10 cellular contexts compared by ENCODE assay signal in genomic region chr1:89907669-89908293, GRCh38.
A peak's percentile ranks its signal among the peaks of the same experiment; 100 is the strongest.
DNase-seq lines count a peak whose midpoint lies in the region; ATAC-seq, FAIRE-seq and TF ChIP-seq lines count a peak whose summit lies in the region.
"Had no signal": no experiment of that assay in that cellular context is flagged by ENCODE, and none has a peak within 500 bp of the region (broad histone marks: within the 10 kb centered on the region; RNA-seq: fewer than 3 reads in every experiment).

No MANE protein-coding gene starts in this region.

- H3K4me1 ChIP-seq in HepG2 (ENCODE audit: insufficient read depth, low read length), result peaks cover 69% of the 10 kb centered on the region
- peaks cover 0 to 18% (median 9%) of the 10 kb centered on the region in 4 donors for H3K4me1 ChIP-seq in right lobe of liver
- H3K4me1 ChIP-seq in SJSA1 (replicated peaks), result peaks cover 87% of the 10 kb centered on the region
- H3K4me1 ChIP-seq in MM.1S (ENCODE audit: low read length), result peaks cover 7% of the 10 kb centered on the region; the same call in 1 of the 2 replicates
- H3K4me1 ChIP-seq: prostate gland had no signal

- no peak for FAIRE-seq in HepG2 (lab: Jason Lieb, UNC)

- no TSS peak for BruUV-seq in HepG2 (replicated peaks; lab: Mats Ljungman, UMichigan)

- no peak overlapping the region for H3K4me3 ChIP-seq in HepG2 (replicated peaks in 1 of 3; ENCODE audit: insufficient read depth in 1 of 3, low read depth in 2 of 3, low read length in 3 of 3)
- H3K4me3 ChIP-seq in right lobe of liver, result no peak overlapping the region
- H3K4me3 ChIP-seq in SJSA1, result no peak overlapping the region
- no peak overlapping the region for H3K4me3 ChIP-seq in fibroblast of pulmonary artery (replicated peaks; ENCODE audit: low read depth, low read length)
- no peak overlapping the region for H3K4me3 ChIP-seq in MM.1S (ENCODE audit: low read length)
- H3K4me3 ChIP-seq: prostate gland had no signal

- ATAC-seq in HepG2, result no peak
- no peak for ATAC-seq in right lobe of liver
- ATAC-seq: esophagus mucosa had no signal

- TF ChIP-seq POLR2A in HepG2 (IDR thresholded peaks at IDR 0.05; ENCODE audit: insufficient read depth in 1 of 2, low read depth in 2 of 2, low read length in 2 of 2) (no peak), right lobe of liver (IDR thresholded peaks at IDR 0.05) (no peak)

- no peaks in the 10 kb centered on the region; the same call in 1 of the 2 replicates for H3F3A ChIP-seq in MM.1S (ENCODE audit: insufficient read depth, low read length)

- CTCF ChIA-PET in HepG2 (lab: Yijun Ruan, JAX; ENCODE audit: low intra/inter-chr PET ratio, low total read pairs), result no interaction called here

- no peak for DNase-seq in HepG2 (ENCODE audit: low spot score)
- DNase-seq in right lobe of liver, result no peak
- peak; percentile 56 to 69 for DNase-seq in SJSA1 (ENCODE audit: low read depth in 1 of 2, low spot score in 2 of 2)
- peak; percentile 62 for DNase-seq in fibroblast of pulmonary artery (ENCODE audit: low read depth)
- no peak for DNase-seq in hypothalamus (lab: John Stamatoyannopoulos, UW)
- DNase-seq in activated gamma-delta T cell (lab: John Stamatoyannopoulos, UW), result no peak
- DNase-seq in MM.1S, result no peak

- no peak overlapping the region for H2AFZ ChIP-seq in HepG2 (ENCODE audit: low read length)
- H2AFZ ChIP-seq in MM.1S (ENCODE audit: low read length), result no peak overlapping the region

- WGBS in HepG2 (ENCODE audit: low lambda C conversion rate), result 100% methylated on average over 2 of the region's 2 CpGs
- WGBS in right lobe of liver (ENCODE audit: insufficient coverage, low coverage, low lambda C conversion rate, missing lambda C conversion rate), result 100% methylated on average over 2 of the region's 2 CpGs

- H3K27ac ChIP-seq in HepG2 (ENCODE audit: extremely low read length, insufficient read depth, low read length) (peak overlapping the region; percentile 79), right lobe of liver (peak overlapping the region in 1 of 3 donors; percentile 9), SJSA1 (peak overlapping the region; percentile 96), temporal lobe (ENCODE audit: low read depth, low read length) (peak overlapping the region; percentile 28), MM.1S (ENCODE audit: low read length) (no peak overlapping the region)
- H3K27ac ChIP-seq: prostate gland had no signal

- H4K20me1 ChIP-seq in HepG2 (ENCODE audit: insufficient read depth, low read length), result no peaks in the 10 kb centered on the region; the same call in 1 of the 2 replicates
- H4K20me1 ChIP-seq in MM.1S (ENCODE audit: insufficient read depth, low read length), result no peaks in the 10 kb centered on the region

- in situ Hi-C loops in HepG2 (cut with HindIII; ENCODE audit: extremely low pct_ligation_motif_present, low pct_unique_long_range_greater_than_20kb), result no loop called here

- no peak for TF ChIP-seq RAD21 in HepG2 (CRISPR knock-in tag; IDR thresholded peaks at IDR 0.05)

- H3K27me3 ChIP-seq in HepG2 (ENCODE audit: control insufficient read depth in 1 of 2, insufficient read depth in 2 of 2, low read length in 2 of 2) (no peaks in the 10 kb centered on the region), right lobe of liver (no peaks in the 10 kb centered on the region), SJSA1 (replicated peaks) (no peaks in the 10 kb centered on the region), MM.1S (replicated peaks; ENCODE audit: insufficient read depth, low read length) (no peaks in the 10 kb centered on the region)

- no peak overlapping the region for H3K9ac ChIP-seq in HepG2 (ENCODE audit: insufficient read depth, low read depth, low read length)
- H3K9ac ChIP-seq in MM.1S (ENCODE audit: low read length), result no peak overlapping the region

- POLR2A ChIA-PET in HepG2 (lab: Yijun Ruan, JAX), result interaction anchor here (0.6 kb wide), 1 partner anchor 86 kb away, joined by 3 read pairs; no protein-coding TSS in a partner anchor

- TF ChIP-seq CTCF in HepG2 (CRISPR knock-in tag; IDR thresholded peaks at IDR 0.05), result no peak
- TF ChIP-seq CTCF in right lobe of liver (IDR thresholded peaks at IDR 0.05), result no peak
- no peak for TF ChIP-seq CTCF in fibroblast of pulmonary artery (IDR thresholded peaks at IDR 0.05; ENCODE audit: low read length, missing control alignments)
- no peak for TF ChIP-seq CTCF in MM.1S (IDR thresholded peaks at IDR 0.05; ENCODE audit: low read length)

- intact Hi-C loops in HepG2 (cut with micrococcal nuclease; ENCODE audit: unreplicated experiment), result loop anchor here (2.0 to 10.0 kb wide), 4 partner anchors 35 to 85 kb away; partner anchors contain the start of gene LRRC8D
- intact Hi-C loops in right lobe of liver (cut with DNase I), result no loop called here

- no peaks in the 10 kb centered on the region for H3K9me3 ChIP-seq in HepG2 (ENCODE audit: low read length)
- no peaks in the 10 kb centered on the region for H3K9me3 ChIP-seq in right lobe of liver
- no peaks in the 10 kb centered on the region for H3K9me3 ChIP-seq in SJSA1 (replicated peaks)
- no peaks in the 10 kb centered on the region for H3K9me3 ChIP-seq in MM.1S (replicated peaks; ENCODE audit: insufficient read depth, low read length)
- H3K9me3 ChIP-seq: prostate gland had no signal

- H3K36me3 ChIP-seq in HepG2 (replicated peaks in 1 of 2; ENCODE audit: control insufficient read depth in 1 of 2, insufficient read depth in 2 of 2, low read length in 2 of 2), result peaks cover 1 to 11% of the 10 kb centered on the region in 2 experiments; a peak in 1 of 5 replicates
- H3K36me3 ChIP-seq in right lobe of liver, result no peaks in the 10 kb centered on the region
- no peaks in the 10 kb centered on the region for H3K36me3 ChIP-seq in SJSA1
- no peaks in the 10 kb centered on the region; the same call in 1 of the 2 replicates for H3K36me3 ChIP-seq in MM.1S (replicated peaks; ENCODE audit: insufficient read depth, low read length)
- H3K36me3 ChIP-seq: prostate gland had no signal

- TF ChIP-seq EP300 in HepG2 (IDR thresholded peaks at IDR 0.05; ENCODE audit: low read depth in 2 of 2, low read length in 2 of 2) (no peak), HepG2 (CRISPR knock-in tag; IDR thresholded peaks at IDR 0.05; ENCODE audit: borderline replicate concordance) (no peak)

- H3K4me2 ChIP-seq in HepG2 (ENCODE audit: low read depth, low read length) (no peak overlapping the region), MM.1S (ENCODE audit: low read depth, low read length) (no peak overlapping the region)

- H3K79me2 ChIP-seq in HepG2 (ENCODE audit: insufficient read depth, low read length) (peaks cover 52% of the 10 kb centered on the region), MM.1S (ENCODE audit: low read length) (peaks cover 5% of the 10 kb centered on the region; the same call in 1 of the 2 replicates)

- H3K9me2 ChIP-seq in MM.1S (replicated peaks; ENCODE audit: insufficient read depth, low read length), result no peaks in the 10 kb centered on the region

TF ChIP-seq in HepG2, 621 proteins besides CTCF, POLR2A, EP300 and RAD21:
- TF ChIP-seq ZNF776 (CRISPR knock-in tag; IDR thresholded peaks at IDR 0.05) (no peak), TRIM22 (IDR thresholded peaks at IDR 0.05) (no peak), ZNF652 (CRISPR knock-in tag; IDR thresholded peaks at IDR 0.05; ENCODE audit: borderline replicate concordance, low read depth) (no peak), CREB1 (IDR thresholded peaks at IDR 0.05) (peak; percentile 72), CREB1 (CRISPR knock-in tag; IDR thresholded peaks at IDR 0.05) (no peak), ATM (IDR thresholded peaks at IDR 0.05; ENCODE audit: borderline replicate concordance) (no peak), ADNP (CRISPR knock-in tag; IDR thresholded peaks at IDR 0.05) (no peak), ZNF891 (CRISPR knock-in tag; IDR thresholded peaks at IDR 0.05) (no peak), IKZF4 (CRISPR knock-in tag; IDR thresholded peaks at IDR 0.05; ENCODE audit: borderline replicate concordance, low read depth, not compliant biosample characterization) (no peak), TCF7 (IDR thresholded peaks at IDR 0.05; ENCODE audit: low read depth) (no peak), ATF7 (IDR thresholded peaks at IDR 0.05) (peak; percentile 93), ATF7 (CRISPR knock-in tag; IDR thresholded peaks at IDR 0.05) (no peak)
- TF ChIP-seq, protein P1, sequence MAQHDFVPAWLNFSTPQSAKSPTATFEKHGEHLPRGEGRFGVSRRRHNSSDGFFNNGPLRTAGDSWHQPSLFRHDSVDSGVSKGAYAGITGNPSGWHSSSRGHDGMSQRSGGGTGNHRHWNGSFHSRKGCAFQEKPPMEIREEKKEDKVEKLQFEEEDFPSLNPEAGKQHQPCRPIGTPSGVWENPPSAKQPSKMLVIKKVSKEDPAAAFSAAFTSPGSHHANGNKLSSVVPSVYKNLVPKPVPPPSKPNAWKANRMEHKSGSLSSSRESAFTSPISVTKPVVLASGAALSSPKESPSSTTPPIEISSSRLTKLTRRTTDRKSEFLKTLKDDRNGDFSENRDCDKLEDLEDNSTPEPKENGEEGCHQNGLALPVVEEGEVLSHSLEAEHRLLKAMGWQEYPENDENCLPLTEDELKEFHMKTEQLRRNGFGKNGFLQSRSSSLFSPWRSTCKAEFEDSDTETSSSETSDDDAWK (CRISPR knock-in tag; IDR thresholded peaks at IDR 0.05), result no peak
- TF ChIP-seq, protein P2, sequence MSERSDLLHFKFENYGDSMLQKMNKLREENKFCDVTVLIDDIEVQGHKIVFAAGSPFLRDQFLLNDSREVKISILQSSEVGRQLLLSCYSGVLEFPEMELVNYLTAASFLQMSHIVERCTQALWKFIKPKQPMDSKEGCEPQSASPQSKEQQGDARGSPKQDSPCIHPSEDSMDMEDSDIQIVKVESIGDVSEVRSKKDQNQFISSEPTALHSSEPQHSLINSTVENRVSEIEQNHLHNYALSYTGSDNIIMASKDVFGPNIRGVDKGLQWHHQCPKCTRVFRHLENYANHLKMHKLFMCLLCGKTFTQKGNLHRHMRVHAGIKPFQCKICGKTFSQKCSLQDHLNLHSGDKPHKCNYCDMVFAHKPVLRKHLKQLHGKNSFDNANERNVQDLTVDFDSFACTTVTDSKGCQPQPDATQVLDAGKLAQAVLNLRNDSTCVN (CRISPR knock-in tag; IDR thresholded peaks at IDR 0.05; ENCODE audit: borderline replicate concordance), result no peak

Comparison
In these comparisons a context has a peak if more than half of its experiments do, and no peak if none do; other contexts are left out.
1. DNase-seq: peak in SJSA1 (2 of 2) and fibroblast of pulmonary artery (single experiment); none in HepG2 (single experiment), right lobe of liver (0 of 3), hypothalamus (0 of 51), activated gamma-delta T cell (single experiment) and MM.1S (single experiment).